Comparison of ENCODE assay signal across 13 cellular contexts in genomic region chr1:209829716-209830115, GRCh38. TPM values are rescaled to one million over a fixed set of nuclear protein-coding genes. Genes with fewer than 3 reads are reported as not detected.
DNase-seq lines count a peak whose midpoint lies in the region; ATAC-seq and TF ChIP-seq lines count a peak whose summit lies in the region.
"Had no signal": no experiment of that assay in that cellular context is flagged by ENCODE, and none has a peak within 500 bp of the region (broad histone marks: within the 10 kb centered on the region; RNA-seq: fewer than 3 reads in every experiment).

No MANE protein-coding gene starts in this region.

- no peak overlapping the region for H2AFZ ChIP-seq in PC-3 (ENCODE audit: low read length)

- H3K36me3 ChIP-seq in PC-3 (ENCODE audit: low read depth, low read length), result peaks cover 39% of the 10 kb centered on the region

- H3K9me3 ChIP-seq in PC-3 (ENCODE audit: low read length), result no peaks in the 10 kb centered on the region
- H3K9me3 ChIP-seq: esophagus muscularis mucosa had no signal

- CTCF ChIA-PET in PC-3 (lab: Charles Lee), result no interaction called here

- H3K4me1 ChIP-seq in PC-3 (ENCODE audit: insufficient read depth, low read length), result peaks cover 59% of the 10 kb centered on the region

- no peak overlapping the region for H3K27ac Mint-ChIP-seq in chondrocyte (ENCODE audit: unreplicated experiment)
- no peak overlapping the region for H3K27ac Mint-ChIP-seq in progenitor cell of endocrine pancreas

- H3F3A ChIP-seq in PC-3 (ENCODE audit: low read length, unreplicated experiment), result peaks cover 5% of the 10 kb centered on the region

- intact Hi-C loops in PC-3 (cut with micrococcal nuclease), result loop anchor here (10.0 kb wide), 1 partner anchor 405 kb away; the partner anchor contains the start of gene SERTAD4

- H3K27me3 ChIP-seq in PC-3 (ENCODE audit: low read length), result no peaks in the 10 kb centered on the region
- H3K27me3 ChIP-seq: esophagus muscularis mucosa had no signal

- H3K4me3 Mint-ChIP-seq in activated T-cell treated with anti-CD3 and anti-CD28 coated beads, Interleukin-2, amount 50 U/mL, for 4 hours, result peak overlapping the region; percentile 95
- H3K4me3 Mint-ChIP-seq in chondrocyte (ENCODE audit: unreplicated experiment) (peak overlapping the region; percentile 90), progenitor cell of endocrine pancreas (ENCODE audit: low read depth) (peak overlapping the region; percentile 64)

- peak overlapping the region; percentile 81 for H3K4me2 ChIP-seq in PC-3 (ENCODE audit: low read length)

- no TSS peak for BruUV-seq in PC-3 (replicated peaks; lab: Mats Ljungman, UMichigan)

- no peak for TF ChIP-seq CTCF in PC-3 (conservative IDR thresholded peaks at IDR 0.05; ENCODE audit: low read depth, low read length)
- no peak for TF ChIP-seq CTCF in chondrocyte (IDR thresholded peaks at IDR 0.05)
- no peak for TF ChIP-seq CTCF in progenitor cell of endocrine pancreas (IDR thresholded peaks at IDR 0.05; ENCODE audit: unreplicated experiment)

- no peaks in the 10 kb centered on the region for H3K27me3 Mint-ChIP-seq in activated T-cell treated with anti-CD3 and anti-CD28 coated beads, Interleukin-2, amount 50 U/mL, for 4 hours (ENCODE audit: low read depth)
- no peaks in the 10 kb centered on the region for H3K27me3 Mint-ChIP-seq in chondrocyte (ENCODE audit: low read depth)
- peaks cover 2% of the 10 kb centered on the region for H3K27me3 Mint-ChIP-seq in progenitor cell of endocrine pancreas

- POLR2A ChIA-PET in PC-3 (lab: Charles Lee; ENCODE audit: unreplicated experiment), result no interaction called here

- DNase-seq in activated T-cell treated with anti-CD3 and anti-CD28 coated beads, Interleukin-2, amount 50 U/mL, for 4 hours, result no peak
- DNase-seq in activated T-cell treated with anti-CD3 and anti-CD28 coated beads, Interleukin-2, amount 50 U/mL, for 48 hours, result no peak
- DNase-seq in PC-3 (peak; percentile 26), chondrocyte (ENCODE audit: low spot score) (no peak), progenitor cell of endocrine pancreas (ENCODE audit: low spot score, unreplicated experiment) (no peak), inferior parietal cortex (ENCODE audit: extremely low spot score) (no peak), NCI-H187 (lab: John Stamatoyannopoulos, UW) (no peak)
- DNase-seq: activated CD8-positive, alpha-beta memory T cell treated with anti-CD3 and anti-CD28 coated beads, Interleukin-2, amount 50 U/mL, for 48 hours; central memory CD4-positive, alpha-beta T cell; GDM1; T1000 had no signal

- H3K9ac ChIP-seq in PC-3 (ENCODE audit: low read length), result no peak overlapping the region

- H3K4me1 Mint-ChIP-seq in activated T-cell treated with anti-CD3 and anti-CD28 coated beads, Interleukin-2, amount 50 U/mL, for 4 hours (ENCODE audit: low read depth), result peaks cover 41% of the 10 kb centered on the region
- H3K4me1 Mint-ChIP-seq in chondrocyte (ENCODE audit: low read depth), result peaks cover 30% of the 10 kb centered on the region
- peaks cover 8% of the 10 kb centered on the region for H3K4me1 Mint-ChIP-seq in progenitor cell of endocrine pancreas (ENCODE audit: low read depth)

- H3K4me3 ChIP-seq in PC-3 (ENCODE audit: low read length), result peak overlapping the region; percentile 62
- H3K4me3 ChIP-seq: esophagus muscularis mucosa had no signal

- peaks cover 35% of the 10 kb centered on the region for H3K36me3 Mint-ChIP-seq in activated T-cell treated with anti-CD3 and anti-CD28 coated beads, Interleukin-2, amount 50 U/mL, for 4 hours (ENCODE audit: insufficient read depth)
- peaks cover 19% of the 10 kb centered on the region for H3K36me3 Mint-ChIP-seq in chondrocyte (ENCODE audit: low read depth)
- peaks cover 14% of the 10 kb centered on the region for H3K36me3 Mint-ChIP-seq in progenitor cell of endocrine pancreas (ENCODE audit: insufficient read depth)

- H3K9me2 ChIP-seq in PC-3 (replicated peaks; ENCODE audit: low read length), result no peaks in the 10 kb centered on the region

- ATAC-seq in activated T-cell treated with anti-CD3 and anti-CD28 coated beads, Interleukin-2, amount 50 U/mL, for 4 hours, result no peak
- ATAC-seq in PC-3, result no peak
- ATAC-seq in HG02763 (IDR thresholded peaks at IDR 0.05; ENCODE audit: unreplicated experiment), result no peak

- H4K20me1 ChIP-seq in PC-3 (ENCODE audit: low read length), result no peaks in the 10 kb centered on the region

- no peak overlapping the region for H3K27ac ChIP-seq in PC-3 (ENCODE audit: low read length)
- H3K27ac ChIP-seq: esophagus muscularis mucosa had no signal

- no peaks in the 10 kb centered on the region for H3K9me3 Mint-ChIP-seq in activated T-cell treated with anti-CD3 and anti-CD28 coated beads, Interleukin-2, amount 50 U/mL, for 4 hours
- no peaks in the 10 kb centered on the region for H3K9me3 Mint-ChIP-seq in chondrocyte (ENCODE audit: low read depth)
- peaks cover 4% of the 10 kb centered on the region for H3K9me3 Mint-ChIP-seq in progenitor cell of endocrine pancreas (ENCODE audit: low read depth)

- peaks cover 43% of the 10 kb centered on the region for H3K79me2 ChIP-seq in PC-3 (ENCODE audit: low read length)

RNA-seq across cellular contexts. Expression of gene UTP25, which starts 1.9 kb away (rescaled TPM):
- total RNA-seq in activated T-cell treated with anti-CD3 and anti-CD28 coated beads, Interleukin-2, amount 50 U/mL, for 4 hours, result 10 to 100 TPM; 16.9 to 18.6 (median 17.7) TPM
- 14.3 and 15.3 TPM in 2 replicates for total RNA-seq in PC-3 (2014; rRNA removed)
- 5.5 to 7.4 TPM (median 6.4 TPM) in 3 replicates for total RNA-seq in chondrocyte
- 7.4 and 7.8 TPM in 2 replicates for total RNA-seq in progenitor cell of endocrine pancreas

RNA-seq across cellular contexts. Expression of gene IRF6, which starts 23.8 kb away (rescaled TPM):
- under 1 TPM; 0.11 to 0.15 (median 0.13) TPM for total RNA-seq in activated T-cell treated with anti-CD3 and anti-CD28 coated beads, Interleukin-2, amount 50 U/mL, for 4 hours
- 61.6 and 65.7 TPM in 2 replicates for total RNA-seq in PC-3 (2014; rRNA removed)
- 0.13 to 0.25 TPM in 2 of 3 replicates, not detected in the other for total RNA-seq in chondrocyte
- total RNA-seq in progenitor cell of endocrine pancreas, result 19.6 and 23.4 TPM in 2 replicates

RNA-seq across cellular contexts. Expression of gene C1orf74, which starts 45.4 kb away (rescaled TPM):
- total RNA-seq in activated T-cell treated with anti-CD3 and anti-CD28 coated beads, Interleukin-2, amount 50 U/mL, for 4 hours, result 1 to 10 TPM; 1.6 to 2.1 (median 1.7) TPM
- 5.7 and 6.7 TPM in 2 replicates for total RNA-seq in PC-3 (2014; rRNA removed)
- 1.2 to 1.6 TPM (median 1.4 TPM) in 3 replicates for total RNA-seq in chondrocyte
- total RNA-seq in progenitor cell of endocrine pancreas, result 2.5 and 3.1 TPM in 2 replicates

Comparison
In these comparisons a context has a peak if more than half of its experiments do, and no peak if none do; other contexts are left out.
1. RNA of gene IRF6, which starts 23.8 kb away (total RNA-seq): 61.6 to 65.7 TPM in PC-3 and 19.6 to 23.4 TPM in progenitor cell of endocrine pancreas; 0.13 to 0.25 TPM in chondrocyte and 0.11 to 0.15 TPM in activated T-cell treated with anti-CD3 and anti-CD28 coated beads, Interleukin-2, amount 50 U/mL, for 4 hours; every median in the first group is over 10 times any median in the second.
2. Peak in every context shown above with its lines, with median percentiles within 50 percentile points of each other: H3K4me3 Mint-ChIP-seq.